8 cellular contexts compared by ENCODE assay signal in genomic region chr1:169102567-169102966, GRCh38. TPM values are rescaled to one million over a fixed set of nuclear protein-coding genes. Genes with fewer than 3 reads are reported as not detected.
DNase-seq lines count a peak whose midpoint lies in the region; ATAC-seq and TF ChIP-seq lines count a peak whose summit lies in the region.

No MANE protein-coding gene starts in this region.

- intact Hi-C loops in left ventricle myocardium inferior (cut with micrococcal nuclease) (no loop called here), vagina (cut with DNase I) (no loop called here)
- intact Hi-C loops in naive thymus-derived CD4-positive, alpha-beta T cell (cut with micrococcal nuclease) = loop anchor here in 1 of 2 donors (10.0 kb wide), 4 partner anchors 498 to 1168 kb away; partner anchors contain the start of genes DCAF6 and MPC2

- no peaks in the 10 kb centered on the region for H3K27me3 ChIP-seq in left ventricle myocardium inferior (ENCODE audit: low read depth)
- no peaks in the 10 kb centered on the region for H3K27me3 ChIP-seq in smooth muscle cell (ENCODE audit: low read depth)
- no peaks in the 10 kb centered on the region for H3K27me3 ChIP-seq in naive thymus-derived CD4-positive, alpha-beta T cell (ENCODE audit: control insufficient read depth in 2 of 2, insufficient read depth in 2 of 2, low read length in 2 of 2)
- H3K27me3 ChIP-seq in vagina = no peaks in the 10 kb centered on the region

- no peak for TF ChIP-seq RAD21 in Ishikawa (IDR thresholded peaks at IDR 0.05; ENCODE audit: low read depth)

- no peaks in the 10 kb centered on the region for H3K9me3 Mint-ChIP-seq in naive thymus-derived CD4-positive, alpha-beta T cell

- peaks cover 13% of the 10 kb centered on the region for H3K79me2 ChIP-seq in smooth muscle cell (ENCODE audit: low read depth)

- peaks cover 0 to 24% (median 0%) of the 10 kb centered on the region in 5 donors for H3K27me3 Mint-ChIP-seq in naive thymus-derived CD4-positive, alpha-beta T cell
- peaks cover 20% of the 10 kb centered on the region for H3K27me3 Mint-ChIP-seq in T-helper 17 cell

- TF ChIP-seq EP300 in Ishikawa (IDR thresholded peaks at IDR 0.05; ENCODE audit: borderline replicate concordance) = peak; percentile 44; the same call in 1 of the 2 replicates

- TF ChIP-seq CTCF in left ventricle myocardium inferior (IDR thresholded peaks at IDR 0.05; ENCODE audit: borderline replicate concordance) (no peak), smooth muscle cell (IDR thresholded peaks at IDR 0.05; ENCODE audit: borderline replicate concordance, insufficient read depth, poor library complexity, severe bottlenecking) (no peak), vagina (IDR thresholded peaks at IDR 0.05) (no peak)

- H3K36me3 ChIP-seq in left ventricle myocardium inferior (no peaks in the 10 kb centered on the region), smooth muscle cell (ENCODE audit: low read depth) (no peaks in the 10 kb centered on the region), vagina (no peaks in the 10 kb centered on the region)
- no peaks in the 10 kb centered on the region for H3K36me3 ChIP-seq in naive thymus-derived CD4-positive, alpha-beta T cell (ENCODE audit: control insufficient read depth in 2 of 3, insufficient read depth in 3 of 3, low read length in 3 of 3)

- peaks cover 6 to 15% (median 13%) of the 10 kb centered on the region in 7 donors for H3K4me1 Mint-ChIP-seq in naive thymus-derived CD4-positive, alpha-beta T cell
- peaks cover 15% of the 10 kb centered on the region for H3K4me1 Mint-ChIP-seq in T-helper 17 cell

- H3K4me1 ChIP-seq in left ventricle myocardium inferior = peaks cover 59% of the 10 kb centered on the region
- H3K4me1 ChIP-seq in smooth muscle cell (ENCODE audit: low read depth) = peaks cover 12% of the 10 kb centered on the region
- H3K4me1 ChIP-seq in naive thymus-derived CD4-positive, alpha-beta T cell (ENCODE audit: control insufficient read depth in 2 of 2, insufficient read depth in 2 of 2, low read length in 2 of 2) = peaks cover 0 to 13% of the 10 kb centered on the region in 2 donors
- peaks cover 23% of the 10 kb centered on the region for H3K4me1 ChIP-seq in vagina

- H2AFZ ChIP-seq in smooth muscle cell (ENCODE audit: low read depth) = no peak overlapping the region

- 3% methylated on average over 4 of the region's 4 CpGs for WGBS in smooth muscle cell (ENCODE audit: low lambda C conversion rate)

- CTCF ChIA-PET in naive thymus-derived CD4-positive, alpha-beta T cell (lab: Charles Lee) = no interaction called here

- POLR2A ChIA-PET in naive thymus-derived CD4-positive, alpha-beta T cell (lab: Charles Lee) = no interaction called here

- H3K9me3 ChIP-seq in left ventricle myocardium inferior (replicated peaks) (no peaks in the 10 kb centered on the region), smooth muscle cell (replicated peaks; ENCODE audit: low read depth) (no peaks in the 10 kb centered on the region), T-helper 17 cell (ENCODE audit: control insufficient read depth, low read length, poor library complexity, severe bottlenecking) (no peaks in the 10 kb centered on the region), vagina (no peaks in the 10 kb centered on the region)
- no peaks in the 10 kb centered on the region for H3K9me3 ChIP-seq in naive thymus-derived CD4-positive, alpha-beta T cell (ENCODE audit: control insufficient read depth in 2 of 3, low read length in 3 of 3)

- H3K9ac ChIP-seq in smooth muscle cell (ENCODE audit: low read depth) = no peak overlapping the region

- TF ChIP-seq POLR2A in vagina (IDR thresholded peaks at IDR 0.05) = no peak

- H3F3A ChIP-seq in smooth muscle cell (ENCODE audit: low read depth) = peaks cover 10% of the 10 kb centered on the region

- no peak overlapping the region for H3K27ac Mint-ChIP-seq in naive thymus-derived CD4-positive, alpha-beta T cell
- H3K27ac Mint-ChIP-seq in T-helper 17 cell = no peak overlapping the region

- DNase-seq in SW480 (ENCODE audit: low spot score) = peak; percentile 74
- no peak for DNase-seq in left ventricle myocardium inferior
- DNase-seq in smooth muscle cell (lab: John Stamatoyannopoulos, UW; ENCODE audit: unreplicated experiment) = no peak
- no peak for DNase-seq in naive thymus-derived CD4-positive, alpha-beta T cell
- no peak for DNase-seq in stimulated activated CD4-positive, alpha-beta T cell treated with anti-CD3 and anti-CD28 coated beads, Interleukin-1b, Interleukin-23, amount 100 ng/mL, for 48 hours
- DNase-seq in T-helper 17 cell = no peak
- no peak for DNase-seq in vagina (ENCODE audit: extremely low spot score in 2 of 2)

- H3K4me3 Mint-ChIP-seq in naive thymus-derived CD4-positive, alpha-beta T cell = no peak overlapping the region
- H3K4me3 Mint-ChIP-seq in T-helper 17 cell = no peak overlapping the region

- no peaks in the 10 kb centered on the region for H3K36me3 Mint-ChIP-seq in naive thymus-derived CD4-positive, alpha-beta T cell
- peaks cover 4% of the 10 kb centered on the region for H3K36me3 Mint-ChIP-seq in T-helper 17 cell (ENCODE audit: low read depth)

- H3K4me3 ChIP-seq in left ventricle myocardium inferior (no peak overlapping the region), smooth muscle cell (no peak overlapping the region), vagina (no peak overlapping the region)
- H3K4me3 ChIP-seq in naive thymus-derived CD4-positive, alpha-beta T cell (ENCODE audit: low read length) = no peak overlapping the region

- H4K20me1 ChIP-seq in smooth muscle cell (ENCODE audit: low read depth) = peaks cover 10% of the 10 kb centered on the region

- no peak for ATAC-seq in naive thymus-derived CD4-positive, alpha-beta T cell
- no peak for ATAC-seq in T-helper 17 cell

- H3K27ac ChIP-seq in left ventricle myocardium inferior (replicated peaks) (peak overlapping the region; percentile 97), smooth muscle cell (ENCODE audit: low read depth) (no peak overlapping the region), vagina (no peak overlapping the region)
- H3K27ac ChIP-seq in naive thymus-derived CD4-positive, alpha-beta T cell (ENCODE audit: low read depth, low read length) = no peak overlapping the region

- peak overlapping the region; percentile 52 for H3K4me2 ChIP-seq in smooth muscle cell

TF ChIP-seq in Ishikawa, 13 proteins besides CTCF, POLR2A, EP300 and RAD21:
- TF ChIP-seq TEAD4 (IDR thresholded peaks at IDR 0.05) = peak; percentile 82
- peak; percentile 86 for TF ChIP-seq MAX (IDR thresholded peaks at IDR 0.05)
- TF ChIP-seq TCF12 (IDR thresholded peaks at IDR 0.05; ENCODE audit: low read depth) = peak; percentile 25; the same call in 1 of the 2 replicates
- TF ChIP-seq FOXM1 (IDR thresholded peaks at IDR 0.05; ENCODE audit: borderline replicate concordance, low read depth) = no peak
- TF ChIP-seq NFIC (IDR thresholded peaks at IDR 0.05) = peak; percentile 75
- no peak for TF ChIP-seq CREB1 (IDR thresholded peaks at IDR 0.05; ENCODE audit: low read depth)
- no peak for TF ChIP-seq TAF1 (IDR thresholded peaks at IDR 0.05; ENCODE audit: low read depth)
- TF ChIP-seq YY1 (IDR thresholded peaks at IDR 0.05; ENCODE audit: low read depth) = 0 out of 2 replicates have a peak, but pooled peaks have one; percentile 36
- no peak for TF ChIP-seq REST (IDR thresholded peaks at IDR 0.05; ENCODE audit: low read depth)
- TF ChIP-seq ZBTB7A (IDR thresholded peaks at IDR 0.05; ENCODE audit: low read depth) = peak; percentile 45; the same call in 1 of the 2 replicates
- peak; percentile 62 for TF ChIP-seq USF1 (IDR thresholded peaks at IDR 0.05)
- no peak; the same call in 1 of the 2 replicates for TF ChIP-seq CEBPB (IDR thresholded peaks at IDR 0.05)

RNA-seq across cellular contexts. Expression of gene ATP1B1, which starts 3.9 kb away (rescaled TPM):
- 385 TPM for total RNA-seq in left ventricle myocardium inferior
- total RNA-seq in smooth muscle cell = 347 and 400 TPM in 2 replicates
- 140 and 144 TPM in 2 replicates for polyA plus RNA-seq in smooth muscle cell
- 10 to 100 TPM in 1 of 5 experiments, 1 to 10 TPM in 4; 1.8 to 10.6 (median 2.3) TPM for total RNA-seq in naive thymus-derived CD4-positive, alpha-beta T cell
- polyA plus RNA-seq in naive thymus-derived CD4-positive, alpha-beta T cell = under 1 TPM; 0.54 to 0.66 TPM
- 1 to 10 TPM; 3.5 to 7.1 TPM for total RNA-seq in T-helper 17 cell
- total RNA-seq in vagina = 27.5 TPM

Comparison
In these comparisons a context has a peak if more than half of its experiments do, and no peak if none do; other contexts are left out.
1. RNA of gene ATP1B1, which starts 3.9 kb away (total RNA-seq): 385 TPM in left ventricle myocardium inferior (single experiment) and 347 to 400 TPM in smooth muscle cell; 27.5 TPM in vagina (single experiment), 3.5 to 7.1 TPM in T-helper 17 cell and 1.8 to 10.6 TPM in naive thymus-derived CD4-positive, alpha-beta T cell; every median in the first group is over 10 times any median in the second.